In genomic region chr7:299628-300027, GRCh38 we compare ENCODE assay signal across 15 cellular contexts. TPM values are rescaled to one million over a fixed set of nuclear protein-coding genes. Genes with fewer than 3 reads are reported as not detected.
DNase-seq lines count a peak whose midpoint lies in the region; ATAC-seq and TF ChIP-seq lines count a peak whose summit lies in the region.
"Had no signal": no experiment of that assay in that cellular context is flagged by ENCODE, and none has a peak within 500 bp of the region (broad histone marks: within the 10 kb centered on the region; RNA-seq: fewer than 3 reads in every experiment).

No MANE protein-coding gene starts in this region.

- no peaks in the 10 kb centered on the region for H3K79me1 ChIP-seq in neuronal stem cell (ENCODE audit: low read depth, low read length)

- 0 out of 2 replicates have a peak overlapping the region, but pooled peaks have one; percentile 19 for H3K27ac Mint-ChIP-seq in WTC11
- no peak overlapping the region for H3K27ac Mint-ChIP-seq in activated T-helper 17 cell treated with anti-CD3 and anti-CD28 coated beads, Interleukin-2, amount 50 U/mL, for 72 hours
- H3K27ac Mint-ChIP-seq: CD8-positive, alpha-beta T cell had no signal

- H3K14ac ChIP-seq in neuronal stem cell (ENCODE audit: low read length), result peak overlapping the region; percentile 77

- peak overlapping the region; percentile 41 for H3K18ac ChIP-seq in neuronal stem cell (ENCODE audit: low read length)

- H3K4me1 Mint-ChIP-seq in WTC11, result no peaks in the 10 kb centered on the region
- peaks cover 3% of the 10 kb centered on the region for H3K4me1 Mint-ChIP-seq in activated T-helper 17 cell treated with anti-CD3 and anti-CD28 coated beads, Interleukin-2, amount 50 U/mL, for 72 hours

- no peaks in the 10 kb centered on the region for H3K27me3 Mint-ChIP-seq in WTC11 (ENCODE audit: low read depth)
- peaks cover 4% of the 10 kb centered on the region for H3K27me3 Mint-ChIP-seq in activated T-helper 17 cell treated with anti-CD3 and anti-CD28 coated beads, Interleukin-2, amount 50 U/mL, for 72 hours

- CTCF ChIA-PET in WTC11 (lab: Charles Lee), result no interaction called here

- H3K4me3 ChIP-seq in neuronal stem cell (ENCODE audit: low read length in 2 of 2) (no peak overlapping the region), upper lobe of right lung (no peak overlapping the region)
- H3K4me3 ChIP-seq: A549, GM23248 had no signal

- H3K4me1 ChIP-seq in neuronal stem cell (ENCODE audit: control insufficient read depth in 2 of 2, insufficient read depth in 1 of 2, low read depth in 1 of 2, low read length in 2 of 2) (peaks cover 0 to 3% of the 10 kb centered on the region in 2 donors), upper lobe of right lung (no peaks in the 10 kb centered on the region)
- H3K4me1 ChIP-seq: A549, BE2C had no signal

- no peak overlapping the region for H2AFZ ChIP-seq in neuronal stem cell (ENCODE audit: low read length)
- H2AFZ ChIP-seq: GM23248 had no signal

- intact Hi-C loops in upper lobe of right lung (cut with DNase I), result no loop called here

- DNase-seq in D341Med (ENCODE audit: low spot score) (peak; percentile 26), WTC11 (ENCODE audit: low spot score) (no peak), neuronal stem cell (ENCODE audit: low spot score) (no peak), upper lobe of right lung (peak; percentile 41), GM20000 (ENCODE audit: low spot score) (no peak)
- DNase-seq: BE2C; CD8-positive, alpha-beta T cell; COR-L47; GM23248 had no signal

- peaks cover 2% of the 10 kb centered on the region; the same call in 1 of the 2 replicates for H3K36me3 Mint-ChIP-seq in WTC11
- no peaks in the 10 kb centered on the region for H3K36me3 Mint-ChIP-seq in activated T-helper 17 cell treated with anti-CD3 and anti-CD28 coated beads, Interleukin-2, amount 50 U/mL, for 72 hours (ENCODE audit: low read depth)
- H3K36me3 Mint-ChIP-seq: CD8-positive, alpha-beta T cell had no signal

- H3K9me3 ChIP-seq in neuronal stem cell (replicated peaks in 1 of 2; ENCODE audit: control insufficient read depth in 2 of 2, insufficient read depth in 1 of 2, low read depth in 1 of 2, low read length in 2 of 2) (peaks cover 0 to 6% of the 10 kb centered on the region in 2 donors), upper lobe of right lung (no peaks in the 10 kb centered on the region)
- H3K9me3 ChIP-seq: A549, BE2C had no signal

- no CpG with 5 or more reads among the region's 16 CpGs for WGBS in neuronal stem cell (ENCODE audit: extremely low coverage in 2 of 2, insufficient read length in 2 of 2, insufficient replicate concordance in 1 of 2), 2 donors

- POLR2A ChIA-PET in WTC11 (lab: Charles Lee), result no interaction called here

- TF ChIP-seq CTCF in WTC11 (IDR thresholded peaks at IDR 0.05) (no peak), upper lobe of right lung (IDR thresholded peaks at IDR 0.05) (no peak), GM20000 (IDR thresholded peaks at IDR 0.05; ENCODE audit: extremely low read depth, missing control alignments) (no peak)

- no peak overlapping the region for H2BK120ac ChIP-seq in neuronal stem cell (ENCODE audit: low read depth, low read length)

- H3K4me2 ChIP-seq in neuronal stem cell (ENCODE audit: insufficient read depth, low read length, poor library complexity, severe bottlenecking), result no peak overlapping the region
- H3K4me2 ChIP-seq: A549 had no signal

- peaks cover 0 to 18% (median 0%) of the 10 kb centered on the region in 3 experiments for H3K27me3 ChIP-seq in neuronal stem cell (ENCODE audit: control insufficient read depth in 3 of 3, insufficient read depth in 3 of 3, low read depth in 1 of 3, low read length in 3 of 3)
- peaks cover 4% of the 10 kb centered on the region for H3K27me3 ChIP-seq in upper lobe of right lung
- H3K27me3 ChIP-seq: BE2C had no signal

- H2AK5ac ChIP-seq in neuronal stem cell (ENCODE audit: low read depth, low read length), result peak overlapping the region; percentile 13

- no peak for ATAC-seq in WTC11
- no peak for ATAC-seq in upper lobe of right lung
- no peak for ATAC-seq in activated T-helper 17 cell treated with anti-CD3 and anti-CD28 coated beads, Interleukin-2, amount 50 U/mL, for 72 hours (replicated peaks)
- ATAC-seq: CD8-positive, alpha-beta T cell had no signal

- no peak overlapping the region for H3K9ac ChIP-seq in neuronal stem cell (ENCODE audit: low read depth, low read length, poor library complexity)
- H3K9ac ChIP-seq: GM23248 had no signal

- H3K27ac ChIP-seq in neuronal stem cell (replicated peaks; ENCODE audit: low read length) (no peak overlapping the region), upper lobe of right lung (no peak overlapping the region)
- H3K27ac ChIP-seq: A549, C4-2B, GM23248, HL-60 had no signal

- H4K8ac ChIP-seq in neuronal stem cell (ENCODE audit: low read depth, low read length), result no peak overlapping the region

- H2BK15ac ChIP-seq in neuronal stem cell (ENCODE audit: low read length), result peak overlapping the region; percentile 82

- H3K4ac ChIP-seq in neuronal stem cell (ENCODE audit: low read length), result no peak overlapping the region

- H2BK5ac ChIP-seq in neuronal stem cell (ENCODE audit: low read length), result no peak overlapping the region

- no peaks in the 10 kb centered on the region for H3K36me3 ChIP-seq in neuronal stem cell (replicated peaks in 1 of 2; ENCODE audit: control insufficient read depth in 2 of 2, insufficient read depth in 2 of 2, low read length in 2 of 2)
- H3K36me3 ChIP-seq in upper lobe of right lung, result no peaks in the 10 kb centered on the region
- H3K36me3 ChIP-seq: BE2C had no signal

- H4K91ac ChIP-seq in neuronal stem cell (ENCODE audit: low read depth, low read length, poor library complexity), result no peak overlapping the region

- H3K4me3 Mint-ChIP-seq in WTC11, result no peak overlapping the region
- no peak overlapping the region for H3K4me3 Mint-ChIP-seq in activated T-helper 17 cell treated with anti-CD3 and anti-CD28 coated beads, Interleukin-2, amount 50 U/mL, for 72 hours
- H3K4me3 Mint-ChIP-seq: CD8-positive, alpha-beta T cell had no signal

- peaks cover 5% of the 10 kb centered on the region for H3K9me3 Mint-ChIP-seq in WTC11
- H3K9me3 Mint-ChIP-seq in activated T-helper 17 cell treated with anti-CD3 and anti-CD28 coated beads, Interleukin-2, amount 50 U/mL, for 72 hours, result no peaks in the 10 kb centered on the region
- H3K9me3 Mint-ChIP-seq: CD8-positive, alpha-beta T cell had no signal

- H3K23ac ChIP-seq in neuronal stem cell (ENCODE audit: low read depth, low read length, poor library complexity), result no peak overlapping the region

- H2BK12ac ChIP-seq in neuronal stem cell (ENCODE audit: low read length), result no peak overlapping the region

TF ChIP-seq in WTC11, 78 proteins besides CTCF, POLR2A, EP300 and RAD21 (continues in another document):
- no peak for TF ChIP-seq ZNF423 (CRISPR knock-in tag; IDR thresholded peaks at IDR 0.05)
- no peak for TF ChIP-seq GRHL2 (CRISPR knock-in tag; IDR thresholded peaks at IDR 0.05; ENCODE audit: insufficient replicate concordance, severe bottlenecking)
- no peak for TF ChIP-seq NFATC4 (CRISPR knock-in tag; IDR thresholded peaks at IDR 0.05)
- TF ChIP-seq ELF4 (CRISPR knock-in tag; IDR thresholded peaks at IDR 0.05; ENCODE audit: low read depth), result no peak
- TF ChIP-seq PREB (CRISPR knock-in tag; IDR thresholded peaks at IDR 0.05; ENCODE audit: borderline replicate concordance), result no peak
- no peak for TF ChIP-seq PRDM15 (CRISPR knock-in tag; IDR thresholded peaks at IDR 0.05)
- no peak for TF ChIP-seq FOXK1 (CRISPR knock-in tag; IDR thresholded peaks at IDR 0.05)
- TF ChIP-seq NR3C1 (CRISPR knock-in tag; conservative IDR thresholded peaks at IDR 0.05; ENCODE audit: low read depth), result no peak
- TF ChIP-seq ZNF317 (CRISPR knock-in tag; IDR thresholded peaks at IDR 0.05; ENCODE audit: borderline replicate concordance, low read depth), result no peak

RNA-seq across cellular contexts. Expression of gene FOXL3, which starts 9.7 kb away (rescaled TPM):
- total RNA-seq in WTC11 (2021) (not detected in 3 replicates), upper lobe of right lung (not detected)
- not detected for polyA plus RNA-seq in neuronal stem cell (2013, experiment 1 of 2)
- not detected for polyA plus RNA-seq in neuronal stem cell (2013, experiment 2 of 2)
- total RNA-seq in activated T-helper 17 cell treated with anti-CD3 and anti-CD28 coated beads, Interleukin-2, amount 50 U/mL, for 72 hours, result not detected
- total RNA-seq: CD8-positive, alpha-beta T cell; Daoy; GM23248 had no signal
- polyA plus RNA-seq: A549, AG04450, GM23248 had no signal

Comparison
In these comparisons a context has a peak if more than half of its experiments do, and no peak if none do; other contexts are left out.
1. DNase-seq: peak in D341Med (single experiment) and upper lobe of right lung (single experiment); none in WTC11 (single experiment), neuronal stem cell (single experiment) and GM20000 (single experiment).